Comparison of ENCODE assay signal across 8 cellular contexts in the genomic region with DNA sequence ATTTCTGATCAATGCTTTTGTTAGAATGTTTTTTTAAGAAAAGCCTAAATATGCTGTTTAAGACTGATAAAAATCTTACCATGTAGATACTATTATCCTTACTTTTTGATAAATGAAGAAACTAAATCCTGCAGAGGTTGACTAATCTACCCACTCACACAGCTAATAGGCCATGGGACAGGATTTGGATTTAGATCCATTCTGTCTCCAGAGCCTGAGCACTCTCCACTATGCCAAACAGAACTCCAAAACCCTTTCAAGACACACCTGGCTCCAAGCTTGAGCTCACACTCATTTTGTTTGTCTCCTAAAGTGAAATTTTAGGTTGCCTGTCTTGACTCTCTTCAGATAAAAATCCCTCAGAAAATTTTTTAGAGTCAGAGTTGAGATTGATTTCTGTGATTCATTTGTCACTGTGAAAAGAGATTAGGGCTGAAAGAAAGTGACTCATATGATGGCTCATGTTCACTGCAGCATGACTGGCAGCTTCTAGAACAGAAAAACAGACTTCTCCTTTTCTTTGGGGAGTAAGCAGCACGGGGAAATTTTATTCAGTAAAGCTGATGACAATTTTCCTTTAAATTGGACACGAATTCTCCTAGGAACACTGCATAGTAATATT.
DNase-seq lines count a peak whose midpoint lies in the region; ATAC-seq and TF ChIP-seq lines count a peak whose summit lies in the region.

No MANE protein-coding gene starts in this region.

- peak overlapping the region; percentile 99 for H3K27ac Mint-ChIP-seq in glutamatergic neuron (ENCODE audit: unreplicated experiment)

- peaks cover 3% of the 10 kb centered on the region for H3K9me3 Mint-ChIP-seq in glutamatergic neuron (ENCODE audit: unreplicated experiment)

- ATAC-seq in GM19035 (IDR thresholded peaks at IDR 0.05; ENCODE audit: unreplicated experiment) (peak; percentile 64), HG02884 (IDR thresholded peaks at IDR 0.05; ENCODE audit: unreplicated experiment) (peak; percentile 95)

- H3K4me1 Mint-ChIP-seq in glutamatergic neuron (ENCODE audit: low read depth, unreplicated experiment), result peaks cover 36% of the 10 kb centered on the region

- H3K36me3 Mint-ChIP-seq in glutamatergic neuron (ENCODE audit: unreplicated experiment), result no peaks in the 10 kb centered on the region

- H3K27me3 Mint-ChIP-seq in glutamatergic neuron (ENCODE audit: unreplicated experiment), result peaks cover 7% of the 10 kb centered on the region

- H3K4me3 Mint-ChIP-seq in glutamatergic neuron (ENCODE audit: unreplicated experiment), result peak overlapping the region; percentile 34

- no peak for TF ChIP-seq CTCF in glutamatergic neuron (IDR thresholded peaks at IDR 0.05; ENCODE audit: partially characterized antibody, unreplicated experiment)

- DNase-seq in NCI-H82 (lab: John Stamatoyannopoulos, UW) (peak; percentile 79), glutamatergic neuron (no peak), NCI-H2107 (lab: John Stamatoyannopoulos, UW) (no peak), SIG-M5 treated with dmso at 0.1 percent for 504 hours (lab: John Stamatoyannopoulos, UW; ENCODE audit: unreplicated experiment) (no peak), GOT3 (lab: John Stamatoyannopoulos, UW) (no peak), NCI-H2227 treated with DMSO at 0.1 percent for 48 hours (lab: John Stamatoyannopoulos, UW) (no peak)
